ENCODE assay signal across 9 cellular contexts in the genomic region with DNA sequence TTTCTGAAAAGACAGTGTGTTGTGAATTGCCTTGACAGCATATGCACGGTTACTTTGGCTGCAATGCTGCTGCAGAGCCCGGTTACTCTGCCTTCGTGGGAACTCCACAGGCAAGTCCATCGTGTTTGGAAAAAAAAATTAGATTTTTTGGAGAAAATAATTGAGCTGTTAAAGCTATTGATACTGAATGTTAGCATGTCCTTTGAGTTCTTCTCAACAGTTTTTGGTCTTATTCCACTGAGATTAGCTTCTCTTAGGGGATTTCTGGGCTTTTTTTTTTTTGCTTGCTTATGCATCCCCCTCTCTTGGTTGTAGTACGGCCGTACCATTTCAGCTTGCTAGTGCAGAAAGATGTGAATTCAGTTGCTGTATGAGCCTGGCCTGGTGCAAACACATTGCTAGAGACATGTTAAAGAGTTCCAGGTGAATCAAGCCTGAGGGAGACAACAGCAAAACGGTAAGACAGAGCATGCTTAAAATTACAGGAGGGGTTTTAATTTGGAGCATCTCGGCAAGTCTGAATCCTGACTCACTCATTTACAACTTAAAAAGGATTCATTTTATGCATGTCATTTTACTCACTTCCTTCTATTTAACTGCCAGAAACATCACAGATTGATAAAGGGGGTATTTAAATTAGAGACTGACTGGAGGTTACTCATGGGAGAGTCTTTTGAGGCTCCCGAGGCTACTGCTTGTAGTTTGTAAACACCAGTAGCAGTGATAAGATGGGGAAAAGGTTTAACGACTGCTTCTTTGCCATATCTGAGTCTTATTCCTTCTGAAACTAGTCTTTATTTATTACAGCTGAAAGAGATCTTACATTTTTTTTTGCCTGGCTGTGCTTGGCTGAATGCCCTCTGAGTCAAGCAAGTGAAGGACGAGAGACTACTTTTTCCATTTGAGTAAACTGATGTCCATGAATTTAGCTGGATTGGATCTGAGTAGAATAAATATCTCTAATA.
DNase-seq lines count a peak whose midpoint lies in the region; ATAC-seq and TF ChIP-seq lines count a peak whose summit lies in the region.
"Had no signal": no experiment of that assay in that cellular context is flagged by ENCODE, and none has a peak within 500 bp of the region (broad histone marks: within the 10 kb centered on the region; RNA-seq: fewer than 3 reads in every experiment).

No MANE protein-coding gene starts in this region.

- H3K9me3 Mint-ChIP-seq in activated naive CD4-positive, alpha-beta T cell treated with anti-CD3 and anti-CD28 coated beads, Interleukin-2, amount 10 ng/mL, durations not matched to agents 7 days and 5 days = no peaks in the 10 kb centered on the region
- no peaks in the 10 kb centered on the region for H3K9me3 Mint-ChIP-seq in activated T-helper 1 cell treated with anti-CD3 and anti-CD28 coated beads, Interleukin-12 subunit alpha, Interleukin-12 subunit beta, Interleukin-2, Interleukin-4 antibody, amounts not matched to agents 30 ng/mL and 10 ng/mL and 1 ng/mL, durations not matched to agents 14 hours and 24 hours and 36 hours

- H3K27me3 ChIP-seq in GM06990 (replicated peaks; ENCODE audit: control insufficient read depth, insufficient read depth, low read length) (no peaks in the 10 kb centered on the region), stomach (no peaks in the 10 kb centered on the region)

- H3K4me3 ChIP-seq in GM06990 (replicated peaks; ENCODE audit: low read depth, low read length) = peak overlapping the region; percentile 64
- no peak overlapping the region for H3K4me3 ChIP-seq in fibroblast of mammary gland (ENCODE audit: control insufficient read depth, low read depth, low read length)
- peak overlapping the region; percentile 12 to 38 (median 26) for H3K4me3 ChIP-seq in stomach
- H3K4me3 ChIP-seq: K562 had no signal

- no peak for TF ChIP-seq EP300 in stomach (IDR thresholded peaks at IDR 0.05)

- intact Hi-C loops in stomach (cut with DNase I; ENCODE audit: low total_unique reads) = no loop called here
- intact Hi-C loops in activated T-helper 1 cell treated with anti-CD3 and anti-CD28 coated beads, Interleukin-12 subunit alpha, Interleukin-12 subunit beta, Interleukin-2, Interleukin-4 antibody, amounts not matched to agents 30 ng/mL and 10 ng/mL and 1 ng/mL, durations not matched to agents 14 hours and 24 hours and 36 hours (cut with micrococcal nuclease) = loop anchor here (5.0 kb wide), 1 partner anchor 252 kb away; no protein-coding TSS in a partner anchor

- H3K4me1 ChIP-seq in stomach = peaks cover 25 to 61% (median 40%) of the 10 kb centered on the region in 4 donors

- H3K36me3 ChIP-seq in GM06990 (ENCODE audit: control insufficient read depth, insufficient read depth, low read length) (no peaks in the 10 kb centered on the region), stomach (no peaks in the 10 kb centered on the region)

- H3K36me3 Mint-ChIP-seq in activated naive CD4-positive, alpha-beta T cell treated with anti-CD3 and anti-CD28 coated beads, Interleukin-2, amount 10 ng/mL, durations not matched to agents 7 days and 5 days = no peaks in the 10 kb centered on the region
- no peaks in the 10 kb centered on the region for H3K36me3 Mint-ChIP-seq in activated T-helper 1 cell treated with anti-CD3 and anti-CD28 coated beads, Interleukin-12 subunit alpha, Interleukin-12 subunit beta, Interleukin-2, Interleukin-4 antibody, amounts not matched to agents 30 ng/mL and 10 ng/mL and 1 ng/mL, durations not matched to agents 14 hours and 24 hours and 36 hours (ENCODE audit: low read depth)

- peak; percentile 49 for DNase-seq in GM06990 (ENCODE audit: extremely low read depth, insufficient read length)
- DNase-seq in NCI-H146 (lab: John Stamatoyannopoulos, UW) = peak; percentile 73
- peak; percentile 71 for DNase-seq in fibroblast of mammary gland (ENCODE audit: low read depth)
- DNase-seq in stomach = peak; percentile 36
- no peak for DNase-seq in activated naive CD4-positive, alpha-beta T cell treated with anti-CD3 and anti-CD28 coated beads, Interleukin-2, amount 10 ng/mL, durations not matched to agents 7 days and 5 days
- DNase-seq in activated T-helper 1 cell treated with anti-CD3 and anti-CD28 coated beads, Interleukin-12 subunit alpha, Interleukin-12 subunit beta, Interleukin-2, Interleukin-4 antibody, amounts not matched to agents 30 ng/mL and 10 ng/mL and 1 ng/mL, durations not matched to agents 14 hours and 24 hours and 36 hours (ENCODE audit: low spot score) = no peak
- no peak for DNase-seq in activated CD4-positive, alpha-beta T cell treated with anti-CD3 and anti-CD28 coated beads for 48 hours

- CTCF ChIA-PET in activated naive CD4-positive, alpha-beta T cell treated with anti-CD3 and anti-CD28 coated beads, Interleukin-2, amount 10 ng/mL, durations not matched to agents 7 days and 5 days (lab: Charles Lee) = interaction anchor here (0.7 to 1.4 kb wide), 2 partner anchors 13 to 326 kb away, joined by 3 read pairs; no protein-coding TSS in a partner anchor

- no peak overlapping the region for H3K4me3 Mint-ChIP-seq in activated naive CD4-positive, alpha-beta T cell treated with anti-CD3 and anti-CD28 coated beads, Interleukin-2, amount 10 ng/mL, durations not matched to agents 7 days and 5 days
- H3K4me3 Mint-ChIP-seq in activated T-helper 1 cell treated with anti-CD3 and anti-CD28 coated beads, Interleukin-12 subunit alpha, Interleukin-12 subunit beta, Interleukin-2, Interleukin-4 antibody, amounts not matched to agents 30 ng/mL and 10 ng/mL and 1 ng/mL, durations not matched to agents 14 hours and 24 hours and 36 hours = no peak overlapping the region

- no peak for TF ChIP-seq POLR2A in stomach (IDR thresholded peaks at IDR 0.05)

- H3K27ac ChIP-seq in stomach = peak overlapping the region; percentile 43 to 80 (median 61)

- TF ChIP-seq CTCF in GM06990 (IDR thresholded peaks at IDR 0.05; ENCODE audit: insufficient read depth, low read length, poor library complexity, severe bottlenecking) (no peak), fibroblast of mammary gland (conservative IDR thresholded peaks at IDR 0.05; ENCODE audit: control insufficient read depth, insufficient read depth, low read depth, low read length) (no peak), stomach (IDR thresholded peaks at IDR 0.05) (no peak)

- WGBS in stomach, 5 donors = 17 to 30% (median 20%) methylated on average over 11 of the region's 11 CpGs

- H3K27me3 Mint-ChIP-seq in activated naive CD4-positive, alpha-beta T cell treated with anti-CD3 and anti-CD28 coated beads, Interleukin-2, amount 10 ng/mL, durations not matched to agents 7 days and 5 days = no peaks in the 10 kb centered on the region
- peaks cover 2% of the 10 kb centered on the region for H3K27me3 Mint-ChIP-seq in activated T-helper 1 cell treated with anti-CD3 and anti-CD28 coated beads, Interleukin-12 subunit alpha, Interleukin-12 subunit beta, Interleukin-2, Interleukin-4 antibody, amounts not matched to agents 30 ng/mL and 10 ng/mL and 1 ng/mL, durations not matched to agents 14 hours and 24 hours and 36 hours (ENCODE audit: insufficient read depth)

- peak; percentile 57 for ATAC-seq in GM21723 (IDR thresholded peaks at IDR 0.05; ENCODE audit: unreplicated experiment)
- ATAC-seq: K562 had no signal

- H3K4me1 Mint-ChIP-seq in activated naive CD4-positive, alpha-beta T cell treated with anti-CD3 and anti-CD28 coated beads, Interleukin-2, amount 10 ng/mL, durations not matched to agents 7 days and 5 days = no peaks in the 10 kb centered on the region
- H3K4me1 Mint-ChIP-seq in activated T-helper 1 cell treated with anti-CD3 and anti-CD28 coated beads, Interleukin-12 subunit alpha, Interleukin-12 subunit beta, Interleukin-2, Interleukin-4 antibody, amounts not matched to agents 30 ng/mL and 10 ng/mL and 1 ng/mL, durations not matched to agents 14 hours and 24 hours and 36 hours (ENCODE audit: low read depth) = no peaks in the 10 kb centered on the region

- no peak overlapping the region for H3K27ac Mint-ChIP-seq in activated naive CD4-positive, alpha-beta T cell treated with anti-CD3 and anti-CD28 coated beads, Interleukin-2, amount 10 ng/mL, durations not matched to agents 7 days and 5 days
- H3K27ac Mint-ChIP-seq in activated T-helper 1 cell treated with anti-CD3 and anti-CD28 coated beads, Interleukin-12 subunit alpha, Interleukin-12 subunit beta, Interleukin-2, Interleukin-4 antibody, amounts not matched to agents 30 ng/mL and 10 ng/mL and 1 ng/mL, durations not matched to agents 14 hours and 24 hours and 36 hours = no peak overlapping the region

- no peaks in the 10 kb centered on the region for H3K9me3 ChIP-seq in stomach

Comparison
In these comparisons a context has a peak if more than half of its experiments do, and no peak if none do; other contexts are left out.
1. DNase-seq: peak in GM06990 (single experiment), NCI-H146 (single experiment), fibroblast of mammary gland (single experiment) and stomach (single experiment); none in activated naive CD4-positive, alpha-beta T cell treated with anti-CD3 and anti-CD28 coated beads, Interleukin-2, amount 10 ng/mL, durations not matched to agents 7 days and 5 days (single experiment), activated T-helper 1 cell treated with anti-CD3 and anti-CD28 coated beads, Interleukin-12 subunit alpha, Interleukin-12 subunit beta, Interleukin-2, Interleukin-4 antibody, amounts not matched to agents 30 ng/mL and 10 ng/mL and 1 ng/mL, durations not matched to agents 14 hours and 24 hours and 36 hours (single experiment) and activated CD4-positive, alpha-beta T cell treated with anti-CD3 and anti-CD28 coated beads for 48 hours (single experiment).